Comparison of ENCODE assay signal across 1 cellular context in genomic region chr6:73236147-73236750, GRCh38.
TF ChIP-seq lines count a peak whose summit lies in the region.

No MANE protein-coding gene starts in this region.

TF ChIP-seq in SK-N-SH treated with all-trans-retinoic acid at 6 μM for 48 hours, 23 proteins besides CTCF, POLR2A, EP300 and RAD21 (continued from another document):
- no peak for TF ChIP-seq PATZ1 (CRISPR knock-in tag; IDR thresholded peaks at IDR 0.05; ENCODE audit: borderline replicate concordance)
- TF ChIP-seq ZFP30 (CRISPR knock-in tag; IDR thresholded peaks at IDR 0.05): no peak
- no peak for TF ChIP-seq ARNTL (CRISPR knock-in tag; IDR thresholded peaks at IDR 0.05; ENCODE audit: borderline replicate concordance, low read depth)
